ENCODE assay signal across 8 cellular contexts in the genomic region with DNA sequence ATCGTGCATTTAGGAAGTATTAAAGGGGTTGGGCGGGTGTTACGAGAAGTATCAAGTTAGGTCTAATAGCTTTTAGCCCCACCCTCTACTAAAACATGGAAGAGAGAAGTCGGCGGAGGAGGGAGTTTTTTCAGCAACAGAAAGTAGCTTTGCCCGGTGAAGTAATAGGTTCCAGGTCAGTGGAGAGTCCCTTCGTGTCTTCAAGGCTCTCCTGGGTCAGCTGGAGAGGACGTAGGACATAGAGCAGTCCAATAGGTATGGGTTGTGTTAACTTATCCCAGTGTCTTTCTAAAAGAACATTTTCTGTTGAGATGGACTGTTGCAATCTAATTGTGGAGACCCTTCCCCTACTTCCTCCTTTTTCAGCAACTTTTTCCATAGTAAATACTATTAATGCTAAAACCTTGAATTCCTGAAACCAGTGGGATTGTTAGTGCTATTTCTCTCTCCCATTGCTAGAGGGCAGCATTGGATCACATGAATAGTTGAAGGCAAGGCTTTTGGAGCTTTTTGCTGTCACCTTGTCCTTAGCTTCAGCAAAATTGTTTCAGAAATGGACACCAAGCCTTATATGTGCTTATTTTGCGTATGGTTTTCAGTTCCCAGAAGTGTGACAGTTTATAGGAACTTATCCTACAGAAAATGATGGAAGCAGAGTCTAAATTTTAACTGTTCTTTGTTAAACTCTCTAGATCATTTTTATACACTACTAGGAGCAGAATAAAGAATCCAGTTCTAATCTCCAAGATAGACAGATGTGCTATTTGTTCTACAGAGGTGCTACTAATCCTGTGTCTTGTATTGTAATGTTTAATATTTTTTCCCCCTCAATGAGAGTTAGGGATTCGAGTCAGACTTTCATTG. TPM values are rescaled to one million over a fixed set of nuclear protein-coding genes. Genes with fewer than 3 reads are reported as not detected.
DNase-seq lines count a peak whose midpoint lies in the region; ATAC-seq and TF ChIP-seq lines count a peak whose summit lies in the region.

No MANE protein-coding gene starts in this region.

- H3K9me3 ChIP-seq in Peyer's patch: no peaks in the 10 kb centered on the region

- H3K27me3 ChIP-seq in Peyer's patch: no peaks in the 10 kb centered on the region

- H3K27ac ChIP-seq in Peyer's patch: no peak overlapping the region

- peak in 5 of 6 experiments; percentile 20 to 51 (median 49) for TF ChIP-seq CTCF in Peyer's patch (IDR thresholded peaks at IDR 0.05)
- TF ChIP-seq CTCF in epithelial cell of proximal tubule (conservative IDR thresholded peaks at IDR 0.05; ENCODE audit: low read depth, low read length): peak; percentile 84

- DNase-seq in DMS53 (lab: John Stamatoyannopoulos, UW) (peak; percentile 78), HuH-7 (ENCODE audit: low spot score) (peak; percentile 30), Peyer's patch (no peak), epithelial cell of proximal tubule (ENCODE audit: low read depth) (peak; percentile 16), non-pigmented ciliary epithelial cell (ENCODE audit: low read depth) (peak; percentile 13), COLO668 (lab: John Stamatoyannopoulos, UW; ENCODE audit: unreplicated experiment) (no peak), KG1 (lab: John Stamatoyannopoulos, UW) (no peak)

- H3K4me1 ChIP-seq in Peyer's patch: no peaks in the 10 kb centered on the region

- TF ChIP-seq POLR2A in Peyer's patch (IDR thresholded peaks at IDR 0.05): no peak

- H3K4me3 ChIP-seq in Peyer's patch (no peak overlapping the region), epithelial cell of proximal tubule (ENCODE audit: low read depth, low read length) (no peak overlapping the region)

- no peak for ATAC-seq in HG03175 (IDR thresholded peaks at IDR 0.05; ENCODE audit: unreplicated experiment)

- no peaks in the 10 kb centered on the region for H3K36me3 ChIP-seq in Peyer's patch

RNA-seq across cellular contexts. Expression of gene UTP18, which starts 38.4 kb away (rescaled TPM):
- total RNA-seq in Peyer's patch (10 to 100 TPM; 14.4 to 25.8 (median 20.6) TPM), epithelial cell of proximal tubule (80.6 and 82.9 TPM in 2 replicates)

RNA-seq across cellular contexts. Expression of gene MBTD1, which starts 38.9 kb away (rescaled TPM):
- 10 to 100 TPM; 13.2 to 27.6 (median 24.7) TPM for total RNA-seq in Peyer's patch
- 4.5 and 5.1 TPM in 2 replicates for total RNA-seq in epithelial cell of proximal tubule

Comparison
In these comparisons a context has a peak if more than half of its experiments do, and no peak if none do; other contexts are left out.
1. DNase-seq: peak in DMS53 (single experiment), HuH-7 (single experiment), epithelial cell of proximal tubule (single experiment) and non-pigmented ciliary epithelial cell (single experiment); none in Peyer's patch (0 of 3), COLO668 (single experiment) and KG1 (single experiment).